In the genomic region with DNA sequence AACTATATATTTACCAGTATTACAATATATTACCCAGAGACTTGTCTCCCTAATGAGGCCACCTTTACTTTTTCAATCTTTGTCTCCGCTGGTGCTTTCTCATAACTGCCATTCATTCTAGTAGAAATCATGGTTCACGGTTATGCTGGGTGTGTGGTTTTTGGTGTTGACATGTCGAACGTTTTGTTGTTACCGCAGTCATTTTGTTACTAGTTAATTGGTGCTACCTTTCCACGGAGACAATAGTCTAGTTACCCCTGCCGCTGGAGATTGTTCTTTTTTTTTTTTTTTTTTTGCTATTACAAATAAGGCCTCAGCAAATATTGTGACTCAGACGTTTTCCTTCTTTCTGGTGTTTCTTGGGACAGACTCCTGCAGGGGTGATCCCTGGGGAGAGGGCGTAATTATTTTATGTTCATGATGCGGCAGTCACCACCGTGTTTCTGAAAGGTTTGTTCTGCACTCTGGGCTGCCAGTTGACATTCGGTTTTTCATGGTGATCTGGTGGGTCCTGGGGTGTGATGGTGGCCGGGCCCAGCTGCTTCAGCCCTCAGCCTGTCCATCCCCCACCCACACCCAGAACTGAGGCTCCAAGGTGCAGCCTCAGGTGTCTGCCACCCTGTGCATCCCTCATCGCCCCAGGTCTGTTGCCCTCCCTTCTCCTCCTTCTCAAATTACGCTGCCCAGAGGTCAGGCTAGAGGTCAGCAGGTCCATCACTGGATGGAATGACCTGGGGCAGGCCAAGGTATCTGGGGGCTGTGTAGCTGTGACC, we compare ENCODE assay signal across 8 cellular contexts. TPM values are rescaled to one million over a fixed set of nuclear protein-coding genes. Genes with fewer than 3 reads are reported as not detected.
DNase-seq lines count a peak whose midpoint lies in the region; ATAC-seq and TF ChIP-seq lines count a peak whose summit lies in the region.

No MANE protein-coding gene starts in this region.

- peaks cover 28% of the 10 kb centered on the region for H4K20me1 ChIP-seq in PC-9 (ENCODE audit: insufficient read depth)
- no peaks in the 10 kb centered on the region for H4K20me1 ChIP-seq in MM.1S (ENCODE audit: insufficient read depth, low read length)

- no peak for TF ChIP-seq POLR2A in uterus (IDR thresholded peaks at IDR 0.05)

- H3K36me3 Mint-ChIP-seq in activated CD4-positive, alpha-beta T cell treated with anti-CD3 and anti-CD28 coated beads, Interleukin-2, amount 10 ng/mL, durations not matched to agents 7 days and 5 days (ENCODE audit: low read depth) = peaks cover 14% of the 10 kb centered on the region
- H3K36me3 Mint-ChIP-seq in effector memory CD8-positive, alpha-beta T cell (ENCODE audit: insufficient read depth) = no peaks in the 10 kb centered on the region
- no peaks in the 10 kb centered on the region for H3K36me3 Mint-ChIP-seq in stimulated activated effector memory CD8-positive, alpha-beta T cell treated with anti-CD3 and anti-CD28 coated beads, Interleukin-12 subunit alpha, Interleukin-12 subunit beta, amount 100 ng/mL, for 72 hours

- peak overlapping the region; percentile 87 for H3K4me2 ChIP-seq in PC-9
- no peak overlapping the region for H3K4me2 ChIP-seq in MM.1S (ENCODE audit: low read depth, low read length)

- DNase-seq in activated CD4-positive, alpha-beta T cell treated with anti-CD3 and anti-CD28 coated beads, Interleukin-2, amount 10 ng/mL, durations not matched to agents 7 days and 5 days = peak; percentile 47
- no peak for DNase-seq in activated CD4-positive, alpha-beta T cell treated with anti-CD3 and anti-CD28 coated beads for 48 hours
- DNase-seq in PC-9 = peak in 1 of 2 experiments; percentile 78
- DNase-seq in effector memory CD8-positive, alpha-beta T cell = peak; percentile 7 to 16 (median 16)
- DNase-seq in stimulated activated effector memory CD8-positive, alpha-beta T cell treated with anti-CD3 and anti-CD28 coated beads, Interleukin-12 subunit alpha, Interleukin-12 subunit beta, amount 100 ng/mL, for 72 hours (ENCODE audit: low spot score in 2 of 2) = peak in 1 of 2 donors; percentile 62
- no peak for DNase-seq in NCI-H748 (lab: John Stamatoyannopoulos, UW; ENCODE audit: unreplicated experiment)
- no peak for DNase-seq in MM.1S
- DNase-seq in uterus = no peak

- H3K9me2 ChIP-seq in PC-9 (ENCODE audit: insufficient read depth) = no peaks in the 10 kb centered on the region
- H3K9me2 ChIP-seq in MM.1S (replicated peaks; ENCODE audit: insufficient read depth, low read length) = no peaks in the 10 kb centered on the region

- BruUV-seq in PC-9 (replicated peaks; lab: Mats Ljungman, UMichigan) = no TSS peak

- H3K4me3 ChIP-seq in PC-9 (no peak overlapping the region; the same call in 1 of the 2 replicates), MM.1S (ENCODE audit: low read length) (no peak overlapping the region), uterus (no peak overlapping the region)

- CTCF ChIA-PET in activated CD4-positive, alpha-beta T cell treated with anti-CD3 and anti-CD28 coated beads, Interleukin-2, amount 10 ng/mL, durations not matched to agents 7 days and 5 days (lab: Charles Lee) = no interaction called here
- CTCF ChIA-PET in PC-9 (lab: Charles Lee) = no interaction called here

- H3K27ac ChIP-seq in PC-9 (peak overlapping the region; percentile 89), MM.1S (ENCODE audit: low read length) (no peak overlapping the region), uterus (no peak overlapping the region)

- H3F3A ChIP-seq in PC-9 (ENCODE audit: insufficient read depth, low read depth) (peaks cover 76% of the 10 kb centered on the region), MM.1S (ENCODE audit: insufficient read depth, low read length) (no peaks in the 10 kb centered on the region)

- H3K4me3 Mint-ChIP-seq in activated CD4-positive, alpha-beta T cell treated with anti-CD3 and anti-CD28 coated beads, Interleukin-2, amount 10 ng/mL, durations not matched to agents 7 days and 5 days = no peak overlapping the region
- H3K4me3 Mint-ChIP-seq in effector memory CD8-positive, alpha-beta T cell = peak overlapping the region; percentile 3 to 24
- no peak overlapping the region for H3K4me3 Mint-ChIP-seq in stimulated activated effector memory CD8-positive, alpha-beta T cell treated with anti-CD3 and anti-CD28 coated beads, Interleukin-12 subunit alpha, Interleukin-12 subunit beta, amount 100 ng/mL, for 72 hours

- peak; percentile 75 for ATAC-seq in effector memory CD8-positive, alpha-beta T cell (replicated peaks)
- ATAC-seq in stimulated activated effector memory CD8-positive, alpha-beta T cell treated with anti-CD3 and anti-CD28 coated beads, Interleukin-12 subunit alpha, Interleukin-12 subunit beta, amount 100 ng/mL, for 72 hours = peak; percentile 88

- H3K36me3 ChIP-seq in PC-9 (ENCODE audit: low read depth) (peaks cover 3% of the 10 kb centered on the region; the same call in 1 of the 2 replicates), MM.1S (replicated peaks; ENCODE audit: insufficient read depth, low read length) (no peaks in the 10 kb centered on the region), uterus (no peaks in the 10 kb centered on the region)

- H3K9me3 ChIP-seq in PC-9 (ENCODE audit: insufficient read depth, low read depth) (no peaks in the 10 kb centered on the region), MM.1S (replicated peaks; ENCODE audit: insufficient read depth, low read length) (no peaks in the 10 kb centered on the region), uterus (no peaks in the 10 kb centered on the region)

- intact Hi-C loops in PC-9 (cut with micrococcal nuclease; ENCODE audit: unreplicated experiment) (loop anchor here (5.0 kb wide), 2 partner anchors 39 to 69 kb away; a partner anchor contains a TSS), uterus (cut with DNase I; ENCODE audit: low total_unique reads) (no loop called here)

- no peaks in the 10 kb centered on the region for H3K27me3 ChIP-seq in PC-9 (ENCODE audit: insufficient read depth, low read depth)
- no peaks in the 10 kb centered on the region for H3K27me3 ChIP-seq in MM.1S (replicated peaks; ENCODE audit: insufficient read depth, low read length)
- no peaks in the 10 kb centered on the region for H3K27me3 ChIP-seq in uterus

- H3K4me1 ChIP-seq in PC-9 (replicated peaks; ENCODE audit: insufficient read depth) (peaks cover 74% of the 10 kb centered on the region), MM.1S (ENCODE audit: low read length) (no peaks in the 10 kb centered on the region), uterus (peaks cover 0 to 21% of the 10 kb centered on the region in 2 donors)

- peak overlapping the region; percentile 72 for H3K27ac Mint-ChIP-seq in activated CD4-positive, alpha-beta T cell treated with anti-CD3 and anti-CD28 coated beads, Interleukin-2, amount 10 ng/mL, durations not matched to agents 7 days and 5 days
- peak overlapping the region; percentile 26 to 69 for H3K27ac Mint-ChIP-seq in effector memory CD8-positive, alpha-beta T cell
- H3K27ac Mint-ChIP-seq in stimulated activated effector memory CD8-positive, alpha-beta T cell treated with anti-CD3 and anti-CD28 coated beads, Interleukin-12 subunit alpha, Interleukin-12 subunit beta, amount 100 ng/mL, for 72 hours = peak overlapping the region; percentile 1

- H3K79me2 ChIP-seq in PC-9 (ENCODE audit: low read depth) = peaks cover 92% of the 10 kb centered on the region
- H3K79me2 ChIP-seq in MM.1S (ENCODE audit: low read length) = no peaks in the 10 kb centered on the region; the same call in 1 of the 2 replicates

- H3K27me3 Mint-ChIP-seq in activated CD4-positive, alpha-beta T cell treated with anti-CD3 and anti-CD28 coated beads, Interleukin-2, amount 10 ng/mL, durations not matched to agents 7 days and 5 days = no peaks in the 10 kb centered on the region
- H3K27me3 Mint-ChIP-seq in effector memory CD8-positive, alpha-beta T cell = no peaks in the 10 kb centered on the region

- TF ChIP-seq CTCF in PC-9 (conservative IDR thresholded peaks at IDR 0.05) (no peak), MM.1S (IDR thresholded peaks at IDR 0.05; ENCODE audit: low read length) (no peak), uterus (IDR thresholded peaks at IDR 0.05) (no peak)

- H3K9ac ChIP-seq in MM.1S (ENCODE audit: low read length) = no peak overlapping the region

- H2AFZ ChIP-seq in PC-9 (no peak overlapping the region), MM.1S (ENCODE audit: low read length) (no peak overlapping the region)

- H3K9me3 Mint-ChIP-seq in activated CD4-positive, alpha-beta T cell treated with anti-CD3 and anti-CD28 coated beads, Interleukin-2, amount 10 ng/mL, durations not matched to agents 7 days and 5 days = peaks cover 5% of the 10 kb centered on the region
- H3K9me3 Mint-ChIP-seq in effector memory CD8-positive, alpha-beta T cell = no peaks in the 10 kb centered on the region
- no peaks in the 10 kb centered on the region for H3K9me3 Mint-ChIP-seq in stimulated activated effector memory CD8-positive, alpha-beta T cell treated with anti-CD3 and anti-CD28 coated beads, Interleukin-12 subunit alpha, Interleukin-12 subunit beta, amount 100 ng/mL, for 72 hours

- peaks cover 66% of the 10 kb centered on the region for H3K4me1 Mint-ChIP-seq in activated CD4-positive, alpha-beta T cell treated with anti-CD3 and anti-CD28 coated beads, Interleukin-2, amount 10 ng/mL, durations not matched to agents 7 days and 5 days
- peaks cover 34% of the 10 kb centered on the region in 2 donors for H3K4me1 Mint-ChIP-seq in effector memory CD8-positive, alpha-beta T cell (ENCODE audit: low read depth in 2 of 2)
- peaks cover 51% of the 10 kb centered on the region for H3K4me1 Mint-ChIP-seq in stimulated activated effector memory CD8-positive, alpha-beta T cell treated with anti-CD3 and anti-CD28 coated beads, Interleukin-12 subunit alpha, Interleukin-12 subunit beta, amount 100 ng/mL, for 72 hours

- POLR2A ChIA-PET in activated CD4-positive, alpha-beta T cell treated with anti-CD3 and anti-CD28 coated beads, Interleukin-2, amount 10 ng/mL, durations not matched to agents 7 days and 5 days (lab: Charles Lee) = no interaction called here
- POLR2A ChIA-PET in PC-9 (lab: Charles Lee; ENCODE audit: unreplicated experiment) = interaction anchor here (0.5 kb wide), 1 partner anchor 836 kb away, joined by 5 read pairs; no protein-coding TSS in a partner anchor

RNA-seq across cellular contexts. Expression of a gene that starts 28.6 kb away (rescaled TPM):
- 10 to 100 TPM; 32.2 to 32.7 TPM for total RNA-seq in activated CD4-positive, alpha-beta T cell treated with anti-CD3 and anti-CD28 coated beads, Interleukin-2, amount 10 ng/mL, durations not matched to agents 7 days and 5 days
- total RNA-seq in PC-9 (2021) (112 and 129 TPM in 2 replicates), uterus (10 to 100 TPM; 19.1 to 86.2 (median 43.9) TPM)

Comparison
In these comparisons a context has a peak if more than half of its experiments do, and no peak if none do; other contexts are left out.
1. DNase-seq: peak in activated CD4-positive, alpha-beta T cell treated with anti-CD3 and anti-CD28 coated beads, Interleukin-2, amount 10 ng/mL, durations not matched to agents 7 days and 5 days (single experiment) and effector memory CD8-positive, alpha-beta T cell (3 of 3); none in activated CD4-positive, alpha-beta T cell treated with anti-CD3 and anti-CD28 coated beads for 48 hours (single experiment), NCI-H748 (single experiment), MM.1S (single experiment) and uterus (0 of 2).
2. H3K27ac Mint-ChIP-seq: peak in every context shown above with its lines; median percentile 72 in activated CD4-positive, alpha-beta T cell treated with anti-CD3 and anti-CD28 coated beads, Interleukin-2, amount 10 ng/mL, durations not matched to agents 7 days and 5 days; 48 in effector memory CD8-positive, alpha-beta T cell; 1 in stimulated activated effector memory CD8-positive, alpha-beta T cell treated with anti-CD3 and anti-CD28 coated beads, Interleukin-12 subunit alpha, Interleukin-12 subunit beta, amount 100 ng/mL, for 72 hours.
3. H3K4me3 Mint-ChIP-seq: peak in effector memory CD8-positive, alpha-beta T cell (2 of 2); none in activated CD4-positive, alpha-beta T cell treated with anti-CD3 and anti-CD28 coated beads, Interleukin-2, amount 10 ng/mL, durations not matched to agents 7 days and 5 days (single experiment) and stimulated activated effector memory CD8-positive, alpha-beta T cell treated with anti-CD3 and anti-CD28 coated beads, Interleukin-12 subunit alpha, Interleukin-12 subunit beta, amount 100 ng/mL, for 72 hours (single experiment).